ENCODE assay signal across 1 cellular context in the genomic region with DNA sequence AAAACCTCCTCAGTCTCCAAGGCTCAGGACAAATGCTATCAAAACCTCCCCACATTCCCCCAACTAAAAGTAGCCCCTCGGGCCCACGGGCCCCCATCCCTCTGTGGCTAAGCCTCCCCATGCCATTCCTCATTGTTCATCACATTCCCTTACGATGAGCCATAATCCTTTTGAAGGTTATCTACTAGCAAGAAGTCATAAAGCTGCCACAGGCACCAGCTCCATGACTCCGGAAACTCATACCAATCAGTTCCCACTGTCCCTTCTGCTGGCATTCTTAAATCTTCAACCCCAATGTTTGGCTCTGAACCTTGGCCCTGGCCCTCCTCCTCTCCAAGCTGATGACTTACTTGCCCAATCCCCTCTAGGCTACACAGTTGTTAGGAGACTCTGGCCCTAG.
TF ChIP-seq lines count a peak whose summit lies in the region.

No MANE protein-coding gene starts in this region.

TF ChIP-seq in SK-N-SH, 30 proteins besides CTCF, POLR2A, EP300 and RAD21 (continued from another document):
- TF ChIP-seq RXRA (IDR thresholded peaks at IDR 0.05; ENCODE audit: borderline replicate concordance, low read depth) (no peak), POLR2AphosphoS5 (IDR thresholded peaks at IDR 0.05; ENCODE audit: low read depth, low read length) (no peak), RCOR1 (IDR thresholded peaks at IDR 0.05; ENCODE audit: low read length) (no peak), TAF1 (IDR thresholded peaks at IDR 0.05; ENCODE audit: borderline replicate concordance, low read depth, low read length) (no peak)
